Comparison of ENCODE assay signal across 8 cellular contexts in genomic region chr7:118288098-118288497, GRCh38.
DNase-seq lines count a peak whose midpoint lies in the region; ATAC-seq, FAIRE-seq and TF ChIP-seq lines count a peak whose summit lies in the region.

No MANE protein-coding gene starts in this region.

- H3K36me3 Mint-ChIP-seq in activated naive CD4-positive, alpha-beta T cell treated with anti-CD3 and anti-CD28 coated beads, Interleukin-2, amount 50 U/mL, for 24 hours: peaks cover 2% of the 10 kb centered on the region

- peaks cover 23% of the 10 kb centered on the region for H3K27me3 Mint-ChIP-seq in activated naive CD4-positive, alpha-beta T cell treated with anti-CD3 and anti-CD28 coated beads, Interleukin-2, amount 50 U/mL, for 24 hours
- peaks cover 77% of the 10 kb centered on the region for H3K27me3 Mint-ChIP-seq in stimulated activated naive CD8-positive, alpha-beta T cell treated with anti-CD3 and anti-CD28 coated beads, Interleukin-15, amount 100 ng/mL, for 72 hours

- FAIRE-seq in H54 (lab: Jason Lieb, UNC): no peak

- H3K9me3 Mint-ChIP-seq in activated naive CD4-positive, alpha-beta T cell treated with anti-CD3 and anti-CD28 coated beads, Interleukin-2, amount 50 U/mL, for 24 hours: peaks cover 22% of the 10 kb centered on the region
- H3K9me3 Mint-ChIP-seq in stimulated activated naive CD8-positive, alpha-beta T cell treated with anti-CD3 and anti-CD28 coated beads, Interleukin-15, amount 100 ng/mL, for 72 hours: peaks cover 22 to 27% of the 10 kb centered on the region in 2 donors

- peak overlapping the region; percentile 23 for H3K4me3 Mint-ChIP-seq in activated naive CD4-positive, alpha-beta T cell treated with anti-CD3 and anti-CD28 coated beads, Interleukin-2, amount 50 U/mL, for 24 hours
- peak overlapping the region; percentile 32 to 47 for H3K4me3 Mint-ChIP-seq in stimulated activated naive CD8-positive, alpha-beta T cell treated with anti-CD3 and anti-CD28 coated beads, Interleukin-15, amount 100 ng/mL, for 72 hours

- no peak for DNase-seq in activated naive CD4-positive, alpha-beta T cell treated with anti-CD3 and anti-CD28 coated beads, Interleukin-2, amount 50 U/mL, for 16 hours
- DNase-seq in RPMI8226: peak; percentile 52
- DNase-seq in stimulated activated naive CD8-positive, alpha-beta T cell treated with anti-CD3 and anti-CD28 coated beads, Interleukin-15, amount 100 ng/mL, for 72 hours: no peak
- DNase-seq in H54 (ENCODE audit: insufficient read length, low spot score): no peak
- DNase-seq in putamen (ENCODE audit: low spot score): no peak
- no peak for DNase-seq in hypothalamus (lab: John Stamatoyannopoulos, UW)

- no peak for TF ChIP-seq POLR2A in H54 (IDR thresholded peaks at IDR 0.05; ENCODE audit: low read depth, low read length)

- ATAC-seq in HG03060 (IDR thresholded peaks at IDR 0.05; ENCODE audit: low read depth, unreplicated experiment): peak; percentile 50
- peak; percentile 64 for ATAC-seq in stimulated activated naive CD8-positive, alpha-beta T cell treated with anti-CD3 and anti-CD28 coated beads, Interleukin-15, amount 100 ng/mL, for 72 hours

- peak overlapping the region; percentile 21 for H3K27ac Mint-ChIP-seq in activated naive CD4-positive, alpha-beta T cell treated with anti-CD3 and anti-CD28 coated beads, Interleukin-2, amount 50 U/mL, for 24 hours
- H3K27ac Mint-ChIP-seq in stimulated activated naive CD8-positive, alpha-beta T cell treated with anti-CD3 and anti-CD28 coated beads, Interleukin-15, amount 100 ng/mL, for 72 hours: peak overlapping the region in 1 of 2 donors; percentile 74

- H3K4me1 Mint-ChIP-seq in activated naive CD4-positive, alpha-beta T cell treated with anti-CD3 and anti-CD28 coated beads, Interleukin-2, amount 50 U/mL, for 24 hours: peaks cover 22% of the 10 kb centered on the region
- peaks cover 35% of the 10 kb centered on the region for H3K4me1 Mint-ChIP-seq in stimulated activated naive CD8-positive, alpha-beta T cell treated with anti-CD3 and anti-CD28 coated beads, Interleukin-15, amount 100 ng/mL, for 72 hours
